Comparison of ENCODE assay signal across 31 cellular contexts in genomic region chr7:155487509-155488482, GRCh38. TPM values are rescaled to one million over a fixed set of nuclear protein-coding genes. Genes with fewer than 3 reads are reported as not detected.
"Had no signal": no experiment of that assay in that cellular context is flagged by ENCODE, and none has a peak within 500 bp of the region (broad histone marks: within the 10 kb centered on the region; RNA-seq: fewer than 3 reads in every experiment).

No MANE protein-coding gene starts in this region.

- H3K9me3 Mint-ChIP-seq: activated CD4-positive, alpha-beta memory T cell treated with anti-CD3 and anti-CD28 coated beads for 36 hours; activated CD4-positive, alpha-beta T cell treated with anti-CD3 and anti-CD28 coated beads, Interleukin-2, amount 10 ng/mL, durations not matched to agents 7 days and 5 days; activated naive CD4-positive, alpha-beta T cell treated with anti-CD3 and anti-CD28 coated beads, Interleukin-2, amount 50 U/mL, for 72 hours; activated naive CD8-positive, alpha-beta T cell treated with anti-CD3 and anti-CD28 coated beads, Interleukin-2, amount 50 U/mL, for 24 hours; activated T-cell treated with anti-CD3 and anti-CD28 coated beads, Interleukin-2, amount 50 U/mL, for 72 hours; activated T-helper 2 cell treated with anti-CD3 and anti-CD28 coated beads, Interferon-gamma antibody, Interleukin-2, Interleukin-4, amounts not matched to agents 10 μg/mL and 5 μg/mL and 100 μg/mL, durations not matched to agents 14 hours and 24 hours and 36 hours had no signal

- H3K9me3 ChIP-seq: SJCRH30, SK-N-SH had no signal

- H3K27ac ChIP-seq: cardiac muscle cell, SJCRH30, VCaP had no signal

- DNase-seq: activated CD4-positive, alpha-beta memory T cell treated with anti-CD3 and anti-CD28 coated beads for 36 hours; activated CD4-positive, alpha-beta T cell treated with anti-CD3 and anti-CD28 coated beads, Interleukin-2, amount 10 ng/mL, durations not matched to agents 7 days and 5 days; activated CD4-positive, CD25-positive, alpha-beta regulatory T cell; activated naive CD4-positive, alpha-beta T cell; activated naive CD8-positive, alpha-beta T cell treated with anti-CD3 and anti-CD28 coated beads, Interleukin-2, amount 50 U/mL, for 24 hours; activated T-cell treated with anti-CD3 and anti-CD28 coated beads, Interleukin-2, amount 50 U/mL, for 72 hours; amniotic stem cell; KBM-7; NCI-H1048; NCI-H1930; NCI-H2171; NCI-H2227 treated with DMSO at 0.1 percent for 48 hours; NCI-H446 treated with DMSO at 0.1 percent for 48 hours; NCI-H524 treated with DMSO at 0.1 percent for 48 hours; NCI-H748 treated with DMSO at 0.1 percent for 48 hours; Right ventricle myocardium superior; RPMI8226; SJCRH30; SK-N-SH; T-helper 1 cell had no signal

- H3K27ac Mint-ChIP-seq: activated CD4-positive, alpha-beta memory T cell treated with anti-CD3 and anti-CD28 coated beads for 36 hours; activated CD4-positive, alpha-beta T cell treated with anti-CD3 and anti-CD28 coated beads, Interleukin-2, amount 10 ng/mL, durations not matched to agents 7 days and 5 days; activated naive CD4-positive, alpha-beta T cell treated with anti-CD3 and anti-CD28 coated beads, Interleukin-2, amount 50 U/mL, for 72 hours; activated naive CD8-positive, alpha-beta T cell treated with anti-CD3 and anti-CD28 coated beads, Interleukin-2, amount 50 U/mL, for 24 hours; activated T-cell treated with anti-CD3 and anti-CD28 coated beads, Interleukin-2, amount 50 U/mL, for 72 hours; activated T-helper 2 cell treated with anti-CD3 and anti-CD28 coated beads, Interferon-gamma antibody, Interleukin-2, Interleukin-4, amounts not matched to agents 10 μg/mL and 5 μg/mL and 100 μg/mL, durations not matched to agents 14 hours and 24 hours and 36 hours had no signal

- H3K9ac ChIP-seq: SK-N-SH had no signal

- H3K36me3 ChIP-seq: cardiac muscle cell, SJCRH30 had no signal

- H3K4me3 Mint-ChIP-seq: activated CD4-positive, alpha-beta memory T cell treated with anti-CD3 and anti-CD28 coated beads for 36 hours; activated CD4-positive, alpha-beta T cell treated with anti-CD3 and anti-CD28 coated beads, Interleukin-2, amount 10 ng/mL, durations not matched to agents 7 days and 5 days; activated naive CD8-positive, alpha-beta T cell treated with anti-CD3 and anti-CD28 coated beads, Interleukin-2, amount 50 U/mL, for 24 hours; activated T-cell treated with anti-CD3 and anti-CD28 coated beads, Interleukin-2, amount 50 U/mL, for 72 hours; brain had no signal

- H3K4me2 ChIP-seq: SK-N-SH had no signal

- H3K36me3 Mint-ChIP-seq: activated CD4-positive, alpha-beta memory T cell treated with anti-CD3 and anti-CD28 coated beads for 36 hours; brain had no signal

- H3K4me3 ChIP-seq: cardiac muscle cell, SJCRH30 had no signal

RNA-seq across cellular contexts. Expression of gene EN2, which starts 29.9 kb away (rescaled TPM):
- total RNA-seq: activated CD4-positive, alpha-beta memory T cell treated with anti-CD3 and anti-CD28 coated beads for 36 hours; activated CD4-positive, alpha-beta T cell treated with anti-CD3 and anti-CD28 coated beads, Interleukin-2, amount 10 ng/mL, durations not matched to agents 7 days and 5 days; activated CD8-positive, alpha-beta memory T cell treated with anti-CD3 and anti-CD28 coated beads for 36 hours; activated naive CD4-positive, alpha-beta T cell treated with anti-CD3 and anti-CD28 coated beads, Interleukin-2, amount 50 U/mL, for 72 hours; activated T-cell treated with anti-CD3 and anti-CD28 coated beads, Interleukin-2, amount 50 U/mL, for 72 hours; activated T-helper 2 cell treated with anti-CD3 and anti-CD28 coated beads, Interferon-gamma antibody, Interleukin-2, Interleukin-4, amounts not matched to agents 10 μg/mL and 5 μg/mL and 100 μg/mL, durations not matched to agents 14 hours and 24 hours and 36 hours; astrocyte; cardiac muscle cell; M059J; OCI-LY7; T-helper 2 cell treated with Interferon-gamma antibody and Interleukin-4, amounts not matched to agents 100 ng/mL and 5 ng/mL, for 36 hours had no signal

RNA-seq across cellular contexts. Expression of gene CNPY1, which starts 58.6 kb away (rescaled TPM):
- total RNA-seq: activated CD4-positive, alpha-beta memory T cell treated with anti-CD3 and anti-CD28 coated beads for 36 hours; activated CD4-positive, alpha-beta T cell treated with anti-CD3 and anti-CD28 coated beads, Interleukin-2, amount 10 ng/mL, durations not matched to agents 7 days and 5 days; activated CD8-positive, alpha-beta memory T cell treated with anti-CD3 and anti-CD28 coated beads for 36 hours; activated naive CD4-positive, alpha-beta T cell treated with anti-CD3 and anti-CD28 coated beads, Interleukin-2, amount 50 U/mL, for 72 hours; activated T-cell treated with anti-CD3 and anti-CD28 coated beads, Interleukin-2, amount 50 U/mL, for 72 hours; activated T-helper 2 cell treated with anti-CD3 and anti-CD28 coated beads, Interferon-gamma antibody, Interleukin-2, Interleukin-4, amounts not matched to agents 10 μg/mL and 5 μg/mL and 100 μg/mL, durations not matched to agents 14 hours and 24 hours and 36 hours; astrocyte; LHCN-M2; M059J; OCI-LY7; Right ventricle myocardium superior; SJCRH30; T-helper 2 cell treated with Interferon-gamma antibody and Interleukin-4, amounts not matched to agents 100 ng/mL and 5 ng/mL, for 36 hours had no signal
